ENCODE assay signal across 8 cellular contexts in the genomic region with DNA sequence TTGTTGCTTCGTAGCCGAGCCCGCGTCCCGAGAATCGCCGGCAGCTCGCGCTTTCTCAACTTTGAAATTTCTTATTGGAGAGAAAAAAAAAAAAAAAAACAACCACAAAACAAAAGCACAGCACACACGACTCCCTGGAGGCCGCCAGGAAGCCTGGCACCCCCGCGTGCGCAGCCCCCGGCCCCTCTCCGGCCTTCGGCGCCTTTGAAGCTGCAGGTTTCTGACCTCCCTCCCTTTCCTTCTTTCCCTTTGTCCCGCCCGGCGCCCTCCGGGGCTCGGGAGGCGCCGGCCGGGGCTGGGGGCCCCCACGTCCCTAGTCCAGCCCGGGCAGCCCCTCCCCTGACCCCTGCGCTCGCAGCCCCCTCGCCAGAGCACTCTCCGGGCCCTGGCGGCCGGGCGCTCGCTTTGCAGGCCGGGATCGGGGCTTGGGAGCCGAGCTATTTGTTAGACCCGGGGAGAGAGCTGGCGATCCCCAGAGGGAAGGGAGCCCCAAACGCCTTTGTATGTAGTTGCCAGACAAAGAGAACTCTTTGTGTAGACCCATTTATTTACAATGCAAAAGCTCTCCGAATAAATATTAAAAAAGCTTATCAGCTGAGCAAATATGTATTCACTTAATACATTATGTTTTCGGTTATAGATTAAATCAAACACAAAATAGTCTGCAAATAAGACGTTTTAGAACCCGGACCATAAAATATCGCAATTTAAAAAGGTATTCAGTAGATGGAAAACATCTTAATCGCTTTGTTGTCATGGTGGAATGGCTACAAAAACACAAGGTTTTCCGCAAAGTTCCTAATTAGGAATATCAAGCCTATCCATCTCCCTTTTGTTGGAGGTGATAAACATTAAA. TPM values are rescaled to one million over a fixed set of nuclear protein-coding genes. Genes with fewer than 3 reads are reported as not detected.
DNase-seq lines count a peak whose midpoint lies in the region; ATAC-seq and TF ChIP-seq lines count a peak whose summit lies in the region.

No MANE protein-coding gene starts in this region.

- H3K4me3 Mint-ChIP-seq in CD14-positive monocyte, result peak overlapping the region; percentile 92 to 93
- H3K4me3 Mint-ChIP-seq in naive thymus-derived CD8-positive, alpha-beta T cell, result peak overlapping the region; percentile 19 to 84 (median 60)

- peak overlapping the region; percentile 98 for H3K27ac ChIP-seq in SK-N-MC

- H3K9ac ChIP-seq in SK-N-MC (ENCODE audit: insufficient read length), result peak overlapping the region; percentile 99

- peak; percentile 64 for TF ChIP-seq CTCF in CD14-positive monocyte (IDR thresholded peaks at IDR 0.05)
- peak; percentile 11 for TF ChIP-seq CTCF in HFF-Myc (IDR thresholded peaks at IDR 0.05; ENCODE audit: low read depth, low read length, missing control alignments)
- peak; percentile 8 for TF ChIP-seq CTCF in epithelial cell of esophagus (IDR thresholded peaks at IDR 0.05; ENCODE audit: insufficient read depth, low read depth, low read length, missing control alignments)

- POLR2A ChIA-PET in naive thymus-derived CD8-positive, alpha-beta T cell (lab: Charles Lee), result interaction anchor here (0.5 to 2.9 kb wide), 7 partner anchors 8 to 1676 kb away, joined by 3 to 14 read pairs (median 4); partner anchors contain the start of gene ACTG1

- peaks cover 56% of the 10 kb centered on the region for H3K4me1 Mint-ChIP-seq in CD14-positive monocyte
- peaks cover 13 to 45% (median 32%) of the 10 kb centered on the region in 4 donors for H3K4me1 Mint-ChIP-seq in naive thymus-derived CD8-positive, alpha-beta T cell

- peak overlapping the region; percentile 72 to 88 (median 82) for H3K27ac Mint-ChIP-seq in CD14-positive monocyte
- H3K27ac Mint-ChIP-seq in naive thymus-derived CD8-positive, alpha-beta T cell, result peak overlapping the region in 3 of 10 donors; percentile 24 to 68 (median 53)

- no peak for ATAC-seq in naive thymus-derived CD8-positive, alpha-beta T cell
- no peak for ATAC-seq in GM19397 (IDR thresholded peaks at IDR 0.05; ENCODE audit: unreplicated experiment)

- H3K27me3 Mint-ChIP-seq in CD14-positive monocyte (ENCODE audit: low read depth in 3 of 3), result peaks cover 0 to 2% (median 2%) of the 10 kb centered on the region in 3 donors
- H3K27me3 Mint-ChIP-seq in naive thymus-derived CD8-positive, alpha-beta T cell, result peaks cover 30 to 64% (median 40%) of the 10 kb centered on the region in 5 donors

- DNase-seq in CD14-positive monocyte (ENCODE audit: low spot score), result no peak
- no peak for DNase-seq in HFF-Myc (ENCODE audit: extremely low read depth, low read depth)
- no peak for DNase-seq in SK-N-MC (ENCODE audit: low read depth, low spot score)
- peak; percentile 73 for DNase-seq in epithelial cell of esophagus (ENCODE audit: low read depth)
- no peak for DNase-seq in naive thymus-derived CD8-positive, alpha-beta T cell
- no peak for DNase-seq in NCI-H2107 treated with DMSO at 0.1 percent for 48 hours (lab: John Stamatoyannopoulos, UW; ENCODE audit: unreplicated experiment)
- no peak for DNase-seq in GM19238 (ENCODE audit: insufficient read length, low spot score)

- H3K4me3 ChIP-seq in HFF-Myc (replicated peaks; ENCODE audit: low read depth, low read length) (peak overlapping the region; percentile 57), SK-N-MC (peak overlapping the region; percentile 89), epithelial cell of esophagus (ENCODE audit: low read length) (peak overlapping the region; percentile 60)

- no peaks in the 10 kb centered on the region for H3K9me3 Mint-ChIP-seq in CD14-positive monocyte
- H3K9me3 Mint-ChIP-seq in naive thymus-derived CD8-positive, alpha-beta T cell, result peaks cover 0 to 2% (median 0%) of the 10 kb centered on the region in 9 donors

- intact Hi-C loops in CD14-positive monocyte (cut with micrococcal nuclease), result loop anchor here (5.0 to 10.0 kb wide), 3 partner anchors 70 to 115 kb away; partner anchors contain the start of gene ACTG1 (in 1 of the 2)

- peaks cover 0 to 4% of the 10 kb centered on the region in 2 donors for H3K36me3 Mint-ChIP-seq in CD14-positive monocyte
- H3K36me3 Mint-ChIP-seq in naive thymus-derived CD8-positive, alpha-beta T cell, result peaks cover 0 to 5% (median 0%) of the 10 kb centered on the region in 3 donors

- H3K9me3 ChIP-seq in SK-N-MC (ENCODE audit: low read depth, low read length), result no peaks in the 10 kb centered on the region

- peaks cover 20% of the 10 kb centered on the region for H3K36me3 ChIP-seq in SK-N-MC (ENCODE audit: insufficient read depth, low read length)

RNA-seq across cellular contexts. Expression of gene BAHCC1, which starts 2.3 kb away (rescaled TPM):
- under 1 TPM; 0.11 to 0.27 TPM for polyA plus RNA-seq in CD14-positive monocyte
- not detected for total RNA-seq in naive thymus-derived CD8-positive, alpha-beta T cell
- polyA plus RNA-seq in naive thymus-derived CD8-positive, alpha-beta T cell, result not detected

Comparison
In these comparisons a context has a peak if more than half of its experiments do, and no peak if none do; other contexts are left out.
1. CTCF ChIP-seq: peak in every context shown above with its lines; median percentile 64 in CD14-positive monocyte; 11 in HFF-Myc; 8 in epithelial cell of esophagus.